ENCODE assay signal across 12 cellular contexts in genomic region chr19:19224150-19224851, GRCh38. TPM values are rescaled to one million over a fixed set of nuclear protein-coding genes. Genes with fewer than 3 reads are reported as not detected.
DNase-seq lines count a peak whose midpoint lies in the region; ATAC-seq and TF ChIP-seq lines count a peak whose summit lies in the region.
"Had no signal": no experiment of that assay in that cellular context is flagged by ENCODE, and none has a peak within 500 bp of the region (broad histone marks: within the 10 kb centered on the region; RNA-seq: fewer than 3 reads in every experiment).

No MANE protein-coding gene starts in this region.

- H3K4me3 ChIP-seq in ACC112 (ENCODE audit: low read depth, low read length) (peak overlapping the region; percentile 70), lower lobe of right lung (peak overlapping the region; percentile 55)

- H3K4me1 Mint-ChIP-seq in activated T-helper 1 cell treated with anti-CD3 and anti-CD28 coated beads, Interleukin-12 subunit alpha, Interleukin-12 subunit beta, Interleukin-2, Interleukin-4 antibody, amounts not matched to agents 30 ng/mL and 10 ng/mL and 1 ng/mL, durations not matched to agents 14 hours and 24 hours and 36 hours (ENCODE audit: low read depth) = peaks cover 8% of the 10 kb centered on the region
- H3K4me1 Mint-ChIP-seq: neural crest cell had no signal

- no peak overlapping the region for H3K27ac Mint-ChIP-seq in activated T-helper 1 cell treated with anti-CD3 and anti-CD28 coated beads, Interleukin-12 subunit alpha, Interleukin-12 subunit beta, Interleukin-2, Interleukin-4 antibody, amounts not matched to agents 30 ng/mL and 10 ng/mL and 1 ng/mL, durations not matched to agents 14 hours and 24 hours and 36 hours
- H3K27ac Mint-ChIP-seq: type B pancreatic cell had no signal

- peak overlapping the region; percentile 64 for H3K4me3 Mint-ChIP-seq in activated T-helper 1 cell treated with anti-CD3 and anti-CD28 coated beads, Interleukin-12 subunit alpha, Interleukin-12 subunit beta, Interleukin-2, Interleukin-4 antibody, amounts not matched to agents 30 ng/mL and 10 ng/mL and 1 ng/mL, durations not matched to agents 14 hours and 24 hours and 36 hours
- H3K4me3 Mint-ChIP-seq: neural crest cell had no signal

- no peaks in the 10 kb centered on the region for H3K79me2 ChIP-seq in ACC112 (ENCODE audit: control insufficient read depth, insufficient read depth, low read length, unreplicated experiment)

- H3K27me3 Mint-ChIP-seq in activated T-helper 1 cell treated with anti-CD3 and anti-CD28 coated beads, Interleukin-12 subunit alpha, Interleukin-12 subunit beta, Interleukin-2, Interleukin-4 antibody, amounts not matched to agents 30 ng/mL and 10 ng/mL and 1 ng/mL, durations not matched to agents 14 hours and 24 hours and 36 hours (ENCODE audit: insufficient read depth) = peaks cover 15% of the 10 kb centered on the region

- H3K36me3 ChIP-seq in ACC112 (ENCODE audit: insufficient read depth, low read length) (no peaks in the 10 kb centered on the region), ES-I3 (ENCODE audit: insufficient read depth, low read length) (no peaks in the 10 kb centered on the region), lower lobe of right lung (no peaks in the 10 kb centered on the region)

- peaks cover 4% of the 10 kb centered on the region; the same call in 1 of the 2 replicates for H3K9me3 ChIP-seq in ES-I3 (ENCODE audit: control insufficient read depth, insufficient read depth, low read length)
- H3K9me3 ChIP-seq in lower lobe of right lung = no peaks in the 10 kb centered on the region

- intact Hi-C loops in activated T-helper 1 cell treated with anti-CD3 and anti-CD28 coated beads, Interleukin-12 subunit alpha, Interleukin-12 subunit beta, Interleukin-2, Interleukin-4 antibody, amounts not matched to agents 30 ng/mL and 10 ng/mL and 1 ng/mL, durations not matched to agents 14 hours and 24 hours and 36 hours (cut with micrococcal nuclease) = loop anchor here (2.0 kb wide), 1 partner anchor 32 kb away; the partner anchor contains the start of genes BORCS8 and RFXANK
- intact Hi-C loops in lower lobe of right lung (cut with DNase I) = no loop called here

- H3K9ac ChIP-seq in ES-I3 (ENCODE audit: low read depth, low read length) = peak overlapping the region; percentile 30; the same call in 1 of the 2 replicates

- ATAC-seq in lower lobe of right lung = no peak
- ATAC-seq in HG02623 (IDR thresholded peaks at IDR 0.05; ENCODE audit: unreplicated experiment) = no peak
- ATAC-seq in HG02973 (IDR thresholded peaks at IDR 0.05; ENCODE audit: unreplicated experiment) = no peak
- no peak for ATAC-seq in HG03571 (IDR thresholded peaks at IDR 0.05; ENCODE audit: unreplicated experiment)

- no peaks in the 10 kb centered on the region for H3K36me3 Mint-ChIP-seq in activated T-helper 1 cell treated with anti-CD3 and anti-CD28 coated beads, Interleukin-12 subunit alpha, Interleukin-12 subunit beta, Interleukin-2, Interleukin-4 antibody, amounts not matched to agents 30 ng/mL and 10 ng/mL and 1 ng/mL, durations not matched to agents 14 hours and 24 hours and 36 hours (ENCODE audit: low read depth)
- H3K36me3 Mint-ChIP-seq: type B pancreatic cell had no signal

- peak overlapping the region; percentile 68 for H2AFZ ChIP-seq in ACC112 (ENCODE audit: low read length, unreplicated experiment)

- H3K27ac ChIP-seq in ACC112 (ENCODE audit: low read depth, low read length) (no peak overlapping the region), lower lobe of right lung (no peak overlapping the region)

- H3K27me3 ChIP-seq in ACC112 (ENCODE audit: insufficient read depth, low read length) (peaks cover 8% of the 10 kb centered on the region), lower lobe of right lung (ENCODE audit: low read depth) (peaks cover 45% of the 10 kb centered on the region)

- H3K4me1 ChIP-seq in ACC112 (ENCODE audit: control insufficient read depth, insufficient read depth, low read length, unreplicated experiment) = no peaks in the 10 kb centered on the region
- H3K4me1 ChIP-seq in ES-I3 (ENCODE audit: insufficient read depth, low read length) = no peaks in the 10 kb centered on the region
- peaks cover 10% of the 10 kb centered on the region for H3K4me1 ChIP-seq in lower lobe of right lung

- H3K9me3 Mint-ChIP-seq in activated T-helper 1 cell treated with anti-CD3 and anti-CD28 coated beads, Interleukin-12 subunit alpha, Interleukin-12 subunit beta, Interleukin-2, Interleukin-4 antibody, amounts not matched to agents 30 ng/mL and 10 ng/mL and 1 ng/mL, durations not matched to agents 14 hours and 24 hours and 36 hours = no peaks in the 10 kb centered on the region
- H3K9me3 Mint-ChIP-seq: neural crest cell, type B pancreatic cell had no signal

- DNase-seq in activated T-helper 1 cell treated with anti-CD3 and anti-CD28 coated beads, Interleukin-12 subunit alpha, Interleukin-12 subunit beta, Interleukin-2, Interleukin-4 antibody, amounts not matched to agents 30 ng/mL and 10 ng/mL and 1 ng/mL, durations not matched to agents 14 hours and 24 hours and 36 hours (ENCODE audit: low spot score) = no peak
- DNase-seq in lower lobe of right lung (no peak), NCI-H2196 (lab: John Stamatoyannopoulos, UW; ENCODE audit: unreplicated experiment) (no peak)
- DNase-seq: DMS79 treated with DMSO at 0.1 percent for 48 hours had no signal

- TF ChIP-seq CTCF in lower lobe of right lung (IDR thresholded peaks at IDR 0.05) = no peak

RNA-seq across cellular contexts. Expression of gene NCAN, which starts 12.5 kb away (rescaled TPM):
- 0.20 TPM in 1 of 2 replicates, not detected in the other for total RNA-seq in activated T-helper 1 cell treated with anti-CD3 and anti-CD28 coated beads, Interleukin-12 subunit alpha, Interleukin-12 subunit beta, Interleukin-2, Interleukin-4 antibody, amounts not matched to agents 30 ng/mL and 10 ng/mL and 1 ng/mL, durations not matched to agents 14 hours and 24 hours and 36 hours
- not detected for total RNA-seq in lower lobe of right lung
- total RNA-seq: T-helper 2 cell treated with Interferon-gamma antibody and Interleukin-4, amounts not matched to agents 100 ng/mL and 5 ng/mL, for 36 hours had no signal

RNA-seq across cellular contexts. Expression of gene NR2C2AP, which starts 21.1 kb away (rescaled TPM):
- 50.9 and 52.0 TPM in 2 replicates for total RNA-seq in activated T-helper 1 cell treated with anti-CD3 and anti-CD28 coated beads, Interleukin-12 subunit alpha, Interleukin-12 subunit beta, Interleukin-2, Interleukin-4 antibody, amounts not matched to agents 30 ng/mL and 10 ng/mL and 1 ng/mL, durations not matched to agents 14 hours and 24 hours and 36 hours
- 12.9 TPM for total RNA-seq in lower lobe of right lung

RNA-seq across cellular contexts. Expression of gene RFXANK, which starts 32.2 kb away (rescaled TPM):
- total RNA-seq in activated T-helper 1 cell treated with anti-CD3 and anti-CD28 coated beads, Interleukin-12 subunit alpha, Interleukin-12 subunit beta, Interleukin-2, Interleukin-4 antibody, amounts not matched to agents 30 ng/mL and 10 ng/mL and 1 ng/mL, durations not matched to agents 14 hours and 24 hours and 36 hours = 101 and 103 TPM in 2 replicates
- total RNA-seq in lower lobe of right lung = 67.0 TPM

RNA-seq across cellular contexts. Expression of gene BORCS8, which starts 32.3 kb away (rescaled TPM):
- total RNA-seq in activated T-helper 1 cell treated with anti-CD3 and anti-CD28 coated beads, Interleukin-12 subunit alpha, Interleukin-12 subunit beta, Interleukin-2, Interleukin-4 antibody, amounts not matched to agents 30 ng/mL and 10 ng/mL and 1 ng/mL, durations not matched to agents 14 hours and 24 hours and 36 hours = 37.8 and 38.6 TPM in 2 replicates
- 29.4 TPM for total RNA-seq in lower lobe of right lung

RNA-seq across cellular contexts. Expression of gene TM6SF2, which starts 48.8 kb away (rescaled TPM):
- total RNA-seq in activated T-helper 1 cell treated with anti-CD3 and anti-CD28 coated beads, Interleukin-12 subunit alpha, Interleukin-12 subunit beta, Interleukin-2, Interleukin-4 antibody, amounts not matched to agents 30 ng/mL and 10 ng/mL and 1 ng/mL, durations not matched to agents 14 hours and 24 hours and 36 hours = not detected in 2 replicates
- 0.65 TPM for total RNA-seq in lower lobe of right lung
- total RNA-seq: T-helper 2 cell treated with Interferon-gamma antibody and Interleukin-4, amounts not matched to agents 100 ng/mL and 5 ng/mL, for 36 hours had no signal
